ENCODE assay signal across 8 cellular contexts in genomic region chr2:109129356-109129920, GRCh38. TPM values are rescaled to one million over a fixed set of nuclear protein-coding genes. Genes with fewer than 3 reads are reported as not detected.
DNase-seq lines count a peak whose midpoint lies in the region; ATAC-seq and TF ChIP-seq lines count a peak whose summit lies in the region.

No MANE protein-coding gene starts in this region.

- DNase-seq in AG09309 (ENCODE audit: low read depth) (no peak), H7 (peak; percentile 76), myocyte (ENCODE audit: low read depth) (peak; percentile 39), ureter (ENCODE audit: low spot score) (peak; percentile 43)

- H3K27me3 ChIP-seq in H7 (ENCODE audit: control insufficient read depth, insufficient read depth, low read length), result peaks cover 33% of the 10 kb centered on the region

- TF ChIP-seq CTCF in AG09309 (IDR thresholded peaks at IDR 0.05; ENCODE audit: control insufficient read depth, insufficient read depth, low read depth, low read length, missing control alignments), result no peak

- H3K36me3 ChIP-seq in H7 (replicated peaks; ENCODE audit: control insufficient read depth, insufficient read depth, low read length), result no peaks in the 10 kb centered on the region

- H3K4me3 ChIP-seq in AG09309 (ENCODE audit: control insufficient read depth, low read depth, low read length) (peak overlapping the region; percentile 78), H7 (ENCODE audit: insufficient read depth, low read depth, low read length) (peak overlapping the region; percentile 54)

- ATAC-seq in activated CD4-positive, CD25-positive, alpha-beta regulatory T cell treated with anti-CD3 and anti-CD28 coated beads, Interleukin-2, amount 50 U/mL, for 24 hours, result peak; percentile 38 to 54
- ATAC-seq in esophagus mucosa (peak; percentile 59), GM18873 (IDR thresholded peaks at IDR 0.05; ENCODE audit: low FRiP score, unreplicated experiment) (no peak), GM21367 (IDR thresholded peaks at IDR 0.05; ENCODE audit: unreplicated experiment) (no peak)

RNA-seq across cellular contexts. Expression of gene SH3RF3, which starts 0.4 kb away (rescaled TPM):
- 0.80 and 1.0 TPM in 2 replicates for total RNA-seq in H7 (2014; rRNA removed; shearing (Covaris generic))
- total RNA-seq in esophagus mucosa, result 0.68 TPM
- total RNA-seq in myocyte, result 5.1 and 5.3 TPM in 2 replicates
- 15.1 TPM for polyA plus RNA-seq in myocyte (2012)
- total RNA-seq in ureter, result 8.0 TPM

Comparison
In these comparisons a context has a peak if more than half of its experiments do, and no peak if none do; other contexts are left out.
1. ATAC-seq: peak in activated CD4-positive, CD25-positive, alpha-beta regulatory T cell treated with anti-CD3 and anti-CD28 coated beads, Interleukin-2, amount 50 U/mL, for 24 hours (2 of 2) and esophagus mucosa (single experiment); none in GM18873 (single experiment) and GM21367 (single experiment).